ENCODE assay signal across 1 cellular context in the genomic region with DNA sequence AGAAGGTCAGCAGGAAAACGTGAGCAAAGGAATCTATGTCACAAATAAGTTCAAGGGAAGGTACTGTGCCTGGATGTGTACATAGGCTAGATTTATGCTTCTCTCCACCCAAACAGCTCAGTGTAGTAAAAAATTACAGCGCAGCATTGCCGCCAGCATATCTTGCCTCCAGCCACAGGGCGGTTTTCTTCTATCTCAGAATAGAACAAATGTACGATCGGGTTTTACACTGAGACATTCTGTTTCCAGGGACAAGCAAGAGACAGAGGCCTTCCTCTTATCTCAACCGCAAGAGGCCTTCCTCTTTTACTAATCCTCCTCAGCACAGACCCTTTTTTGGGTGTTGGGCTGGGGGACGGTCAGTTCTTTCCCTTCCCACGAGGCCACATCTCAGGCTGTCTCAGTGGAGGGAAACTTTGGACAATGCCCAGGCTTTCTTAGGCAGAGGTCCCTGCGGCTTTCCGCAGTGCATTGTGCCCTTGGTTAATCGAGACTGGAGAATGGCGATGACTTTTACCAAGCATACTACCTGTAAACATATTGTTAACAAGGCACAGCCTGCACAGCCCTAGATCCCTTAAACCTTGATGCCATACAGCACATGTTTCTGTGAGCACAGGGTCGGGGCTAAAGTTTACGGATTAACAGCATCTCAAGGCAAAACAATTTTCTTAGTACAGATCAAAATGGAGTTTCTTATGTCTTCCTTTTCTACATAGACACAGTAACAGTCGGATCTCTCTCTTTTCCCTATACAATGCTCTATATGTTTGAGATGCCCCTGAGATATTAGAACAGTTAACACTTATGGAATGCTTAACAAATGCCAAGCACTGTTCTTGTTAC.
TF ChIP-seq lines count a peak whose summit lies in the region.

No MANE protein-coding gene starts in this region.

TF ChIP-seq in HepG2, 621 proteins besides CTCF, POLR2A, EP300 and RAD21:
- TF ChIP-seq ZNF614 (CRISPR knock-in tag; IDR thresholded peaks at IDR 0.05; ENCODE audit: borderline replicate concordance): no peak
- no peak for TF ChIP-seq ZNF652 (CRISPR knock-in tag; IDR thresholded peaks at IDR 0.05; ENCODE audit: borderline replicate concordance, low read depth)
- no peak for TF ChIP-seq CEBPG (CRISPR knock-in tag; IDR thresholded peaks at IDR 0.05)
- TF ChIP-seq HNRNPL (IDR thresholded peaks at IDR 0.05; ENCODE audit: low read depth, low read length): no peak
